17 cellular contexts compared by ENCODE assay signal in genomic region chr3:148331111-148331818, GRCh38.
DNase-seq lines count a peak whose midpoint lies in the region; ATAC-seq lines count a peak whose summit lies in the region.
"Had no signal": no experiment of that assay in that cellular context is flagged by ENCODE, and none has a peak within 500 bp of the region (broad histone marks: within the 10 kb centered on the region; RNA-seq: fewer than 3 reads in every experiment).

No MANE protein-coding gene starts in this region.

- DNase-seq in SHP77 treated with DMSO at 0.1 percent for 48 hours (lab: John Stamatoyannopoulos, UW) (peak; percentile 70), neuronal stem cell (ENCODE audit: low spot score) (no peak), DMS79 treated with DMSO at 0.1 percent for 48 hours (lab: John Stamatoyannopoulos, UW) (no peak)
- DNase-seq in stimulated activated naive CD8-positive, alpha-beta T cell treated with anti-CD3 and anti-CD28 coated beads, Interleukin-15, amount 100 ng/mL, for 72 hours: no peak
- DNase-seq: activated CD8-positive, alpha-beta memory T cell treated with anti-CD3 and anti-CD28 coated beads, Interleukin-2, amount 50 U/mL, for 4 hours; activated naive CD4-positive, alpha-beta T cell treated with Interleukin-2 at 50 U/mL for 16 hours; dorsolateral prefrontal cortex; SIG-M5 had no signal

- no peaks in the 10 kb centered on the region for H3K27me3 Mint-ChIP-seq in stimulated activated naive CD8-positive, alpha-beta T cell treated with anti-CD3 and anti-CD28 coated beads, Interleukin-15, amount 100 ng/mL, for 72 hours
- H3K27me3 Mint-ChIP-seq: brain, progenitor cell of endocrine pancreas had no signal

- H3K4ac ChIP-seq in neuronal stem cell (ENCODE audit: low read length): no peak overlapping the region

- no peak overlapping the region for H3K23ac ChIP-seq in neuronal stem cell (ENCODE audit: low read depth, low read length, poor library complexity)

- no peak overlapping the region for H2BK120ac ChIP-seq in neuronal stem cell (ENCODE audit: low read depth, low read length)

- no peak overlapping the region for H3K4me3 Mint-ChIP-seq in stimulated activated naive CD8-positive, alpha-beta T cell treated with anti-CD3 and anti-CD28 coated beads, Interleukin-15, amount 100 ng/mL, for 72 hours
- H3K4me3 Mint-ChIP-seq: T-helper 2 cell treated with Interferon-gamma antibody and Interleukin-4, amounts not matched to agents 5 μg/mL and 100 μg/mL, for 36 hours had no signal

- WGBS in neuronal stem cell (ENCODE audit: extremely low coverage in 2 of 2, insufficient read length in 2 of 2, insufficient replicate concordance in 1 of 2), 2 donors: no CpG with 5 or more reads among the region's 1 CpG

- no peak overlapping the region for H2BK12ac ChIP-seq in neuronal stem cell (ENCODE audit: low read length)

- H2AFZ ChIP-seq in neuronal stem cell (ENCODE audit: low read length): peak overlapping the region; percentile 43
- H2AFZ ChIP-seq: hepatocyte had no signal

- H4K8ac ChIP-seq in neuronal stem cell (ENCODE audit: low read depth, low read length): no peak overlapping the region

- peaks cover 0 to 3% of the 10 kb centered on the region in 2 donors for H3K9me3 ChIP-seq in neuronal stem cell (replicated peaks in 1 of 2; ENCODE audit: control insufficient read depth in 2 of 2, insufficient read depth in 1 of 2, low read depth in 1 of 2, low read length in 2 of 2)

- H3K4me1 ChIP-seq in neuronal stem cell (ENCODE audit: control insufficient read depth in 2 of 2, insufficient read depth in 1 of 2, low read depth in 1 of 2, low read length in 2 of 2): peaks cover 3 to 30% of the 10 kb centered on the region in 2 donors

- no peak overlapping the region for H3K18ac ChIP-seq in neuronal stem cell (ENCODE audit: low read length)

- H3K27ac ChIP-seq in neuronal stem cell (replicated peaks; ENCODE audit: low read length): no peak overlapping the region
- H3K27ac ChIP-seq: C4-2B, hepatocyte had no signal

- no peak overlapping the region for H3K27ac Mint-ChIP-seq in stimulated activated naive CD8-positive, alpha-beta T cell treated with anti-CD3 and anti-CD28 coated beads, Interleukin-15, amount 100 ng/mL, for 72 hours
- H3K27ac Mint-ChIP-seq: progenitor cell of endocrine pancreas; T-helper 2 cell treated with Interferon-gamma antibody and Interleukin-4, amounts not matched to agents 5 μg/mL and 100 μg/mL, for 36 hours had no signal

- no peak overlapping the region for H3K9ac ChIP-seq in neuronal stem cell (ENCODE audit: low read depth, low read length, poor library complexity)

- no peaks in the 10 kb centered on the region for H3K79me1 ChIP-seq in neuronal stem cell (ENCODE audit: low read depth, low read length)

- H4K91ac ChIP-seq in neuronal stem cell (ENCODE audit: low read depth, low read length, poor library complexity): no peak overlapping the region

- no peak overlapping the region for H3K4me2 ChIP-seq in neuronal stem cell (ENCODE audit: insufficient read depth, low read length, poor library complexity, severe bottlenecking)
- H3K4me2 ChIP-seq: hepatocyte had no signal

- ATAC-seq in GM21423 (IDR thresholded peaks at IDR 0.05; ENCODE audit: unreplicated experiment): peak; percentile 59
- peak; percentile 56 for ATAC-seq in HG02884 (IDR thresholded peaks at IDR 0.05; ENCODE audit: unreplicated experiment)
- ATAC-seq in GM21576 (IDR thresholded peaks at IDR 0.05; ENCODE audit: unreplicated experiment): no peak
- no peak for ATAC-seq in stimulated activated naive CD8-positive, alpha-beta T cell treated with anti-CD3 and anti-CD28 coated beads, Interleukin-15, amount 100 ng/mL, for 72 hours
- ATAC-seq: activated CD4-positive, CD25-positive, alpha-beta regulatory T cell treated with anti-CD3 and anti-CD28 coated beads, Interleukin-2, amount 50 U/mL, for 24 hours had no signal

- no peak overlapping the region for H2AK5ac ChIP-seq in neuronal stem cell (ENCODE audit: low read depth, low read length)

- no peaks in the 10 kb centered on the region for H3K27me3 ChIP-seq in neuronal stem cell (ENCODE audit: control insufficient read depth in 3 of 3, insufficient read depth in 3 of 3, low read depth in 1 of 3, low read length in 3 of 3)
- H3K27me3 ChIP-seq: dorsolateral prefrontal cortex, hepatocyte had no signal

- no peak overlapping the region for H3K4me3 ChIP-seq in neuronal stem cell (ENCODE audit: low read length in 2 of 2)
- H3K4me3 ChIP-seq: hepatocyte had no signal

- no peaks in the 10 kb centered on the region for H3K36me3 ChIP-seq in neuronal stem cell (replicated peaks in 1 of 2; ENCODE audit: control insufficient read depth in 2 of 2, insufficient read depth in 2 of 2, low read length in 2 of 2)

- no peak overlapping the region for H2BK15ac ChIP-seq in neuronal stem cell (ENCODE audit: low read length)

- H3K14ac ChIP-seq in neuronal stem cell (ENCODE audit: low read length): no peak overlapping the region

- H3K4me1 Mint-ChIP-seq in stimulated activated naive CD8-positive, alpha-beta T cell treated with anti-CD3 and anti-CD28 coated beads, Interleukin-15, amount 100 ng/mL, for 72 hours: no peaks in the 10 kb centered on the region

- no peak overlapping the region for H2BK5ac ChIP-seq in neuronal stem cell (ENCODE audit: low read length)

- H3K9me3 Mint-ChIP-seq in stimulated activated naive CD8-positive, alpha-beta T cell treated with anti-CD3 and anti-CD28 coated beads, Interleukin-15, amount 100 ng/mL, for 72 hours: peaks cover 4 to 8% of the 10 kb centered on the region in 2 donors
- H3K9me3 Mint-ChIP-seq: T-helper 2 cell treated with Interferon-gamma antibody and Interleukin-4, amounts not matched to agents 5 μg/mL and 100 μg/mL, for 36 hours had no signal

Comparison
In these comparisons a context has a peak if more than half of its experiments do, and no peak if none do; other contexts are left out.
1. ATAC-seq: peak in GM21423 (single experiment) and HG02884 (single experiment); none in GM21576 (single experiment) and stimulated activated naive CD8-positive, alpha-beta T cell treated with anti-CD3 and anti-CD28 coated beads, Interleukin-15, amount 100 ng/mL, for 72 hours (single experiment).